Comparison of ENCODE assay signal across 1 cellular context in genomic region chr6:42959917-42960242, GRCh38.
TF ChIP-seq lines count a peak whose summit lies in the region.

No MANE protein-coding gene starts in this region.

TF ChIP-seq in endothelial cell of umbilical vein, 7 proteins besides CTCF, POLR2A, EP300 and RAD21 (continued from another document):
- TF ChIP-seq, protein P1, sequence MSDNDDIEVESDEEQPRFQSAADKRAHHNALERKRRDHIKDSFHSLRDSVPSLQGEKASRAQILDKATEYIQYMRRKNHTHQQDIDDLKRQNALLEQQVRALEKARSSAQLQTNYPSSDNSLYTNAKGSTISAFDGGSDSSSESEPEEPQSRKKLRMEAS (IDR thresholded peaks at IDR 0.05; ENCODE audit: insufficient read depth, insufficient read length) = no peak
- TF ChIP-seq MYC (IDR thresholded peaks at IDR 0.05; ENCODE audit: low read depth, low read length) (no peak), JUN (IDR thresholded peaks at IDR 0.05; ENCODE audit: borderline replicate concordance, insufficient read depth, insufficient read length, low read depth) (no peak), GATA2 (IDR thresholded peaks at IDR 0.05; ENCODE audit: insufficient read depth, insufficient read length, low read depth, low read length) (no peak), FOS (IDR thresholded peaks at IDR 0.05; ENCODE audit: borderline replicate concordance, insufficient read depth, low read length) (no peak), EZH2 (IDR thresholded peaks at IDR 0.05; ENCODE audit: borderline replicate concordance, low read depth, low read length, severe bottlenecking) (no peak)
